11 cellular contexts compared by ENCODE assay signal in genomic region chr20:29443819-29444218, GRCh38.
DNase-seq lines count a peak whose midpoint lies in the region; ATAC-seq and TF ChIP-seq lines count a peak whose summit lies in the region.
"Had no signal": no experiment of that assay in that cellular context is flagged by ENCODE, and none has a peak within 500 bp of the region (broad histone marks: within the 10 kb centered on the region; RNA-seq: fewer than 3 reads in every experiment).

No MANE protein-coding gene starts in this region.

- no peak for TF ChIP-seq CTCF in DND-41 (IDR thresholded peaks at IDR 0.05; ENCODE audit: borderline replicate concordance, extremely low read depth, low read length, poor library complexity, severe bottlenecking)
- TF ChIP-seq CTCF in activated B cell treated with CpG ODN at 0.5 μM for 24 hours (IDR thresholded peaks at IDR 0.05) = no peak

- H3K4me1 Mint-ChIP-seq in activated B cell treated with CpG ODN at 0.5 μM for 24 hours (no peaks in the 10 kb centered on the region), immature natural killer cell (peaks cover 0 to 11% of the 10 kb centered on the region in 2 donors)

- DNase-seq in DND-41 (no peak), activated B cell treated with CpG ODN at 0.5 μM for 24 hours (no peak), posterior vena cava (ENCODE audit: low spot score) (no peak), ACHN (no peak), immature natural killer cell (no peak)
- DNase-seq: sigmoid colon had no signal

- POLR2A ChIA-PET in activated B cell treated with CpG ODN at 0.5 μM for 24 hours (lab: Charles Lee) = interaction anchor here (1.2 kb wide), 1 partner anchor 29 kb away, joined by 3 read pairs; no protein-coding TSS in a partner anchor

- H3K4me3 Mint-ChIP-seq in activated B cell treated with CpG ODN at 0.5 μM for 24 hours = no peak overlapping the region
- peak overlapping the region in 1 of 5 donors; percentile 64 for H3K4me3 Mint-ChIP-seq in immature natural killer cell
- H3K4me3 Mint-ChIP-seq: CD14-positive monocyte had no signal

- no peaks in the 10 kb centered on the region for H4K20me1 ChIP-seq in DND-41 (ENCODE audit: insufficient read depth, low read length)

- peak overlapping the region; percentile 38; the same call in 1 of the 2 replicates for H2AFZ ChIP-seq in DND-41 (ENCODE audit: low read depth, low read length)

- H3K4me3 ChIP-seq in DND-41 (ENCODE audit: low read depth in 1 of 2, low read length in 2 of 2) = no peak overlapping the region
- H3K4me3 ChIP-seq: SJCRH30 had no signal

- H3K9me3 Mint-ChIP-seq in activated B cell treated with CpG ODN at 0.5 μM for 24 hours = no peaks in the 10 kb centered on the region
- H3K9me3 Mint-ChIP-seq in immature natural killer cell = peaks cover 0 to 18% (median 3%) of the 10 kb centered on the region in 6 donors

- CTCF ChIA-PET in activated B cell treated with CpG ODN at 0.5 μM for 24 hours (lab: Charles Lee) = no interaction called here

- H3K27ac Mint-ChIP-seq in activated B cell treated with CpG ODN at 0.5 μM for 24 hours (no peak overlapping the region), immature natural killer cell (peak overlapping the region in 1 of 6 donors; percentile 78)
- H3K27ac Mint-ChIP-seq: CD14-positive monocyte had no signal

- H3K4me2 ChIP-seq in DND-41 (ENCODE audit: insufficient read depth, low read length) = peak overlapping the region; percentile 40

- peak overlapping the region; percentile 97 for H3K27ac ChIP-seq in DND-41 (ENCODE audit: low read length)
- H3K27ac ChIP-seq: SJCRH30 had no signal

- in situ Hi-C loops in ACHN (cut with HindIII; ENCODE audit: low pct_ligation_motif_present, low pct_unique_long_range_greater_than_20kb, low sequenced_read_pairs) = no loop called here

- peaks cover 33% of the 10 kb centered on the region for H3K4me1 ChIP-seq in DND-41 (ENCODE audit: insufficient read depth, low read length)
- H3K4me1 ChIP-seq: SJCRH30 had no signal

- no peaks in the 10 kb centered on the region for H3K27me3 Mint-ChIP-seq in activated B cell treated with CpG ODN at 0.5 μM for 24 hours
- H3K27me3 Mint-ChIP-seq in immature natural killer cell (ENCODE audit: low read depth in 3 of 3) = no peaks in the 10 kb centered on the region

- H3K9ac ChIP-seq in DND-41 (ENCODE audit: low read depth, low read length) = peak overlapping the region; percentile 46

- H3K36me3 ChIP-seq in DND-41 (ENCODE audit: insufficient read depth, low read length) = no peaks in the 10 kb centered on the region; the same call in 1 of the 2 replicates
- H3K36me3 ChIP-seq: sigmoid colon, SJCRH30 had no signal

- no peaks in the 10 kb centered on the region for H3K79me2 ChIP-seq in DND-41 (ENCODE audit: insufficient read depth, low read length)

- ATAC-seq in DND-41 (ENCODE audit: insufficient read depth, low read depth) = no peak
- ATAC-seq in GM18907 (IDR thresholded peaks at IDR 0.05; ENCODE audit: unreplicated experiment) = peak; percentile 96
- peak; percentile 68 for ATAC-seq in HG02938 (IDR thresholded peaks at IDR 0.05; ENCODE audit: unreplicated experiment)
- ATAC-seq in activated B cell treated with CpG ODN at 0.5 μM for 24 hours (ENCODE audit: low read depth) = peak; percentile 25
- no peak for ATAC-seq in GM19467 (IDR thresholded peaks at IDR 0.05; ENCODE audit: unreplicated experiment)

- H3K9me3 ChIP-seq in DND-41 (ENCODE audit: insufficient read depth, low read length, severe bottlenecking) = peaks cover 5% of the 10 kb centered on the region
- H3K9me3 ChIP-seq: sigmoid colon, SJCRH30 had no signal

- H3K36me3 Mint-ChIP-seq in activated B cell treated with CpG ODN at 0.5 μM for 24 hours (ENCODE audit: low read depth) = no peaks in the 10 kb centered on the region
- H3K36me3 Mint-ChIP-seq in immature natural killer cell = no peaks in the 10 kb centered on the region
- H3K36me3 Mint-ChIP-seq: CD14-positive monocyte had no signal

- intact Hi-C loops in activated B cell treated with CpG ODN at 0.5 μM for 24 hours (cut with micrococcal nuclease) (no loop called here), posterior vena cava (cut with DNase I) (no loop called here)

- H3K27me3 ChIP-seq in DND-41 (ENCODE audit: insufficient read depth, low read length, poor library complexity) = no peaks in the 10 kb centered on the region

Comparison
In these comparisons a context has a peak if more than half of its experiments do, and no peak if none do; other contexts are left out.
1. ATAC-seq: peak in GM18907 (single experiment), HG02938 (single experiment) and activated B cell treated with CpG ODN at 0.5 μM for 24 hours (single experiment); none in DND-41 (single experiment) and GM19467 (single experiment).